9 cellular contexts compared by ENCODE assay signal in the genomic region with DNA sequence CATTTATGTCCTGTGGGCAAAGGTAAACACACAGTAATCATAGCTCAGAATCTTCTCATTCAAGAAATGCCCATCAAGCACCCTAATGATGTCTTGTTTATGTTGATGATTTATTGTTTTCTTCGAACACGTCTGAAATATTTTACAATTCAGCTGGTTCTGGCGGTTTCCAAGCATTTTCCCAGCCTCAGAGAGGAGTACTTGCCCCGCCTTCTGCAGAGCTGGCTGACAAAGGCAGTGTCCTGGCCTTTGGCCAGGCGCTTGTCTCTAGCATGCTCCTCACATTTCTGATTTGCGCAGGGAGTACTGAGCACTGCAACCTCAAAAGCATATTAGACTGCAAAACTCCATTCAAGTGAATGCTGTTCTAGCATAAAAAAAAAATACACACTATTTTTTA.
A peak's percentile ranks its signal among the peaks of the same experiment; 100 is the strongest.
DNase-seq lines count a peak whose midpoint lies in the region; ATAC-seq and TF ChIP-seq lines count a peak whose summit lies in the region.
"Had no signal": no experiment of that assay in that cellular context is flagged by ENCODE, and none has a peak within 500 bp of the region (broad histone marks: within the 10 kb centered on the region; RNA-seq: fewer than 3 reads in every experiment).

No MANE protein-coding gene starts in this region.

- no peak overlapping the region for H3K4me3 ChIP-seq in Caco-2 (ENCODE audit: low read depth, low read length)
- peak overlapping the region in 1 of 2 donors; percentile 11 for H3K4me3 ChIP-seq in cardiac fibroblast (replicated peaks in 1 of 2; ENCODE audit: low read depth in 2 of 2, low read length in 2 of 2)
- H3K4me3 ChIP-seq: lung had no signal

- H3K27me3 ChIP-seq in Caco-2 (replicated peaks; ENCODE audit: control insufficient read depth, insufficient read depth, low read length): no peaks in the 10 kb centered on the region

- no peak for TF ChIP-seq CTCF in Caco-2 (IDR thresholded peaks at IDR 0.05; ENCODE audit: insufficient read depth in 1 of 2, low read depth in 1 of 2, low read length in 1 of 2, severe bottlenecking in 1 of 2, unreplicated experiment in 1 of 2)
- TF ChIP-seq CTCF in cardiac fibroblast (IDR thresholded peaks at IDR 0.05; ENCODE audit: low read depth, low read length): no peak
- TF ChIP-seq CTCF in mesothelial cell of epicardium (IDR thresholded peaks at IDR 0.05; ENCODE audit: unreplicated experiment): no peak
- TF ChIP-seq CTCF in GM10248 (IDR thresholded peaks at IDR 0.05; ENCODE audit: control extremely low read depth, extremely low read depth, low read depth, missing control alignments): no peak

- DNase-seq in Caco-2: peak; percentile 26 to 42
- peak; percentile 85 for DNase-seq in NCI-H2029 (lab: John Stamatoyannopoulos, UW)
- peak; percentile 72 to 90 for DNase-seq in cardiac fibroblast (ENCODE audit: low read depth in 2 of 2)
- peak; percentile 53 to 71 for DNase-seq in mesothelial cell of epicardium (ENCODE audit: low spot score in 2 of 2, unreplicated experiment in 2 of 2)
- no peak for DNase-seq in GM10248 (ENCODE audit: extremely low spot score)

- H3K36me3 ChIP-seq in Caco-2 (ENCODE audit: control insufficient read depth, insufficient read depth, low read length): no peaks in the 10 kb centered on the region

- H3K27ac Mint-ChIP-seq in Caco-2 (ENCODE audit: unreplicated experiment): no peak overlapping the region
- H3K27ac Mint-ChIP-seq in mesothelial cell of epicardium: peak overlapping the region; percentile 89

- BruUV-seq in Caco-2 (replicated peaks; lab: Mats Ljungman, UMichigan): no TSS peak

- no peaks in the 10 kb centered on the region for H3K36me3 Mint-ChIP-seq in Caco-2 (ENCODE audit: insufficient read depth, unreplicated experiment)
- H3K36me3 Mint-ChIP-seq in mesothelial cell of epicardium: no peaks in the 10 kb centered on the region

- H3K4me1 Mint-ChIP-seq in Caco-2 (ENCODE audit: low read depth, unreplicated experiment) (no peaks in the 10 kb centered on the region), mesothelial cell of epicardium (peaks cover 46% of the 10 kb centered on the region)

- no peak overlapping the region for H3K4me3 Mint-ChIP-seq in Caco-2 (ENCODE audit: unreplicated experiment)
- H3K4me3 Mint-ChIP-seq in mesothelial cell of epicardium: peak overlapping the region; percentile 61

- POLR2A ChIA-PET in Caco-2 (lab: Charles Lee): no interaction called here
- POLR2A ChIA-PET in GM10248 (lab: Yijun Ruan, JAX): no interaction called here

- CTCF ChIA-PET in Caco-2 (lab: Charles Lee) (no interaction called here), GM10248 (lab: Yijun Ruan, JAX) (interaction anchor here (1.5 kb wide), 1 partner anchor 9 kb away, joined by 4 read pairs; no protein-coding TSS in a partner anchor)

- H3K9me3 ChIP-seq in Caco-2: no peaks in the 10 kb centered on the region; the same call in 1 of the 2 replicates

- peaks cover 2% of the 10 kb centered on the region for H3K27me3 Mint-ChIP-seq in Caco-2 (ENCODE audit: insufficient read depth, unreplicated experiment)
- no peaks in the 10 kb centered on the region for H3K27me3 Mint-ChIP-seq in mesothelial cell of epicardium (ENCODE audit: low read depth)

- H3K9me3 Mint-ChIP-seq in Caco-2 (ENCODE audit: unreplicated experiment) (no peaks in the 10 kb centered on the region), mesothelial cell of epicardium (no peaks in the 10 kb centered on the region)

- intact Hi-C loops in Caco-2 (cut with micrococcal nuclease; ENCODE audit: unreplicated experiment): no loop called here

- no peaks in the 10 kb centered on the region for H3K4me1 ChIP-seq in Caco-2

- ATAC-seq in GM21528 (IDR thresholded peaks at IDR 0.05; ENCODE audit: low FRiP score, unreplicated experiment): no peak
- ATAC-seq in HG03571 (IDR thresholded peaks at IDR 0.05; ENCODE audit: unreplicated experiment): no peak
- ATAC-seq in GM19395 (IDR thresholded peaks at IDR 0.05; ENCODE audit: unreplicated experiment): no peak
